In the genomic region with DNA sequence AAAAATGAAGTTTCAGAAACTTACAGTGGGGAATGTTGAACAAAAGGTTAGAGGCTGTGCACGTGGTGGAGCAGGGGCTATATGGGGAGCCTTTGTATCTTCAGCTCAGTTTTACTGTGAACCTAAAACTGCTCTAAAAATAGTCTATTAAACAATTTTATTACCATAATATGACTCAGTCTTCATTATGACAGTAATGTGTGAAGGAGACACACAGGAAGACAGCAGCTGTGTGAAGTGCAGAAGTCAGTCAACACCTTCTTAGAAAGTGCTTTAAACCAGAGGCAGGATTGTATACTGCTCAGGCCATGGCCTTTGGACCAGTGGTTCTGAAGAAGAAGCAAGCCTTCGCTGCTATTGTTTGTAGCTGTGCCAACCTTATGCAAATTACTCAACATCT, we compare ENCODE assay signal across 2 cellular contexts.
TF ChIP-seq lines count a peak whose summit lies in the region.

No MANE protein-coding gene starts in this region.

TF ChIP-seq in IMR-90, 13 proteins besides CTCF, POLR2A, EP300 and RAD21:
- TF ChIP-seq RCOR1 (IDR thresholded peaks at IDR 0.05; ENCODE audit: insufficient replicate concordance, low read length) = no peak
- no peak for TF ChIP-seq CEBPB (IDR thresholded peaks at IDR 0.05; ENCODE audit: low read depth, low read length)
- TF ChIP-seq USF2 (IDR thresholded peaks at IDR 0.05; ENCODE audit: low read depth, low read length) = no peak
- no peak for TF ChIP-seq SMC3 (IDR thresholded peaks at IDR 0.05; ENCODE audit: low read depth, low read length)
- no peak for TF ChIP-seq MXI1 (IDR thresholded peaks at IDR 0.05; ENCODE audit: borderline replicate concordance, low read depth, low read length)
- no peak for TF ChIP-seq ELK1 (IDR thresholded peaks at IDR 0.05; ENCODE audit: borderline replicate concordance, low read depth, low read length)
- no peak for TF ChIP-seq CHD1 (IDR thresholded peaks at IDR 0.05; ENCODE audit: low read depth, low read length)
- no peak for TF ChIP-seq MAZ (IDR thresholded peaks at IDR 0.05; ENCODE audit: borderline replicate concordance, low read depth, low read length)
- no peak for TF ChIP-seq BHLHE40 (IDR thresholded peaks at IDR 0.05; ENCODE audit: low read depth, low read length)
- TF ChIP-seq RFX5 (IDR thresholded peaks at IDR 0.05; ENCODE audit: low read depth, low read length) = no peak
- no peak for TF ChIP-seq NFE2L2 (IDR thresholded peaks at IDR 0.05; ENCODE audit: low read depth, low read length)
- no peak for TF ChIP-seq MAFK (IDR thresholded peaks at IDR 0.05; ENCODE audit: low read depth, low read length)
- TF ChIP-seq FOS (IDR thresholded peaks at IDR 0.05; ENCODE audit: low read depth, low read length) = no peak

TF ChIP-seq in HepG2, 621 proteins besides CTCF, POLR2A, EP300 and RAD21:
- no peak for TF ChIP-seq SIX1 (CRISPR knock-in tag; IDR thresholded peaks at IDR 0.05; ENCODE audit: borderline replicate concordance)
- TF ChIP-seq ONECUT2 (CRISPR knock-in tag; IDR thresholded peaks at IDR 0.05) = no peak
- TF ChIP-seq ISL2 (CRISPR knock-in tag; IDR thresholded peaks at IDR 0.05) = no peak
- no peak for TF ChIP-seq GTF3A (CRISPR knock-in tag; conservative IDR thresholded peaks at IDR 0.05)
- no peak for TF ChIP-seq REPIN1 (CRISPR knock-in tag; IDR thresholded peaks at IDR 0.05; ENCODE audit: borderline replicate concordance, low read depth)
- no peak for TF ChIP-seq ZFP90 (CRISPR knock-in tag; IDR thresholded peaks at IDR 0.05; ENCODE audit: borderline replicate concordance)
- TF ChIP-seq JUND (CRISPR knock-in tag; IDR thresholded peaks at IDR 0.05) = no peak
- no peak for TF ChIP-seq TRIM24 (CRISPR knock-in tag; IDR thresholded peaks at IDR 0.05)
- no peak for TF ChIP-seq ZNF570 (CRISPR knock-in tag; IDR thresholded peaks at IDR 0.05; ENCODE audit: borderline replicate concordance)
- TF ChIP-seq CEBPB (IDR thresholded peaks at IDR 0.05; ENCODE audit: borderline replicate concordance, low read depth, low read length) = no peak
- TF ChIP-seq, protein P1, sequence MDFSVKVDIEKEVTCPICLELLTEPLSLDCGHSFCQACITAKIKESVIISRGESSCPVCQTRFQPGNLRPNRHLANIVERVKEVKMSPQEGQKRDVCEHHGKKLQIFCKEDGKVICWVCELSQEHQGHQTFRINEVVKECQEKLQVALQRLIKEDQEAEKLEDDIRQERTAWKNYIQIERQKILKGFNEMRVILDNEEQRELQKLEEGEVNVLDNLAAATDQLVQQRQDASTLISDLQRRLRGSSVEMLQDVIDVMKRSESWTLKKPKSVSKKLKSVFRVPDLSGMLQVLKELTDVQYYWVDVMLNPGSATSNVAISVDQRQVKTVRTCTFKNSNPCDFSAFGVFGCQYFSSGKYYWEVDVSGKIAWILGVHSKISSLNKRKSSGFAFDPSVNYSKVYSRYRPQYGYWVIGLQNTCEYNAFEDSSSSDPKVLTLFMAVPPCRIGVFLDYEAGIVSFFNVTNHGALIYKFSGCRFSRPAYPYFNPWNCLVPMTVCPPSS (IDR thresholded peaks at IDR 0.05) = no peak
- no peak for TF ChIP-seq STAT5B (CRISPR knock-in tag; IDR thresholded peaks at IDR 0.05)
- TF ChIP-seq ZHX2 (IDR thresholded peaks at IDR 0.05; ENCODE audit: low read depth) = no peak
- TF ChIP-seq ZHX2 (CRISPR knock-in tag; IDR thresholded peaks at IDR 0.05; ENCODE audit: borderline replicate concordance) = no peak
